Comparison of ENCODE assay signal across 27 cellular contexts in genomic region chr2:15678346-15678745, GRCh38.
"Had no signal": no experiment of that assay in that cellular context is flagged by ENCODE, and none has a peak within 500 bp of the region (broad histone marks: within the 10 kb centered on the region; RNA-seq: fewer than 3 reads in every experiment).

No MANE protein-coding gene starts in this region.

- H3K36me3 Mint-ChIP-seq: naive B cell; naive thymus-derived CD8-positive, alpha-beta T cell; natural killer cell treated with Interleukin-12 subunit alpha and Interleukin-12 subunit beta and Interleukin-15 and Interleukin-18, amount 100 ng/mL, for 72 hours; stimulated activated memory B cell treated with anti-CD40 and anti-IgM and Interleukin-4, amounts not matched to agents 10 μg/mL and 1 μg/mL and 100 μg/mL, for 72 hours had no signal

- H3K4me1 ChIP-seq: pancreas, prostate gland, right atrium auricular region, spleen, suprapubic skin, testis, tibial artery, upper lobe of right lung, uterus had no signal

- H3K36me3 ChIP-seq: neutrophil, pancreas, prostate gland, right atrium auricular region, spleen, suprapubic skin, tibial artery, transverse colon, upper lobe of right lung, uterus had no signal

- DNase-seq: naive B cell; naive thymus-derived CD8-positive, alpha-beta T cell; pancreas; retina; spleen; stimulated activated CD4-positive, alpha-beta T cell treated with anti-CD3 and anti-CD28 coated beads, Interleukin-12 subunit alpha, Interleukin-12 subunit beta, amount 100 ng/mL, for 4 hours; stimulated activated CD4-positive, alpha-beta T cell treated with anti-CD3 and anti-CD28 coated beads, Interleukin-1b, Interleukin-23, amount 100 ng/mL, for 48 hours; stimulated activated CD4-positive, alpha-beta T cell treated with anti-CD3 and anti-CD28 coated beads, Interleukin-4, amount 100 ng/mL, for 1 hour; stimulated activated CD4-positive, alpha-beta T cell treated with anti-CD3 and anti-CD28 coated beads, Interleukin-4, amount 100 ng/mL, for 4 hours; stimulated activated CD8-positive, alpha-beta memory T cell treated with anti-CD3 and anti-CD28 coated beads, Interleukin-4, amount 100 ng/mL, for 48 hours; stimulated activated naive CD4-positive, alpha-beta T cell; stimulated activated naive CD8-positive, alpha-beta T cell treated with anti-CD3 and anti-CD28 coated beads, Interleukin-15, amount 100 ng/mL, for 72 hours; stimulated activated naive CD8-positive, alpha-beta T cell treated with anti-CD3 and anti-CD28 coated beads, Interleukin-15, Interleukin-2, amounts not matched to agents 100 U/mL and 50 U/mL, for 24 hours; testis; tibial artery; transverse colon; upper lobe of right lung; uterus had no signal

- H3K9me3 ChIP-seq: neutrophil, pancreas, prostate gland, right atrium auricular region, suprapubic skin, testis, tibial artery, transverse colon, upper lobe of right lung, uterus had no signal

- H3K9me3 Mint-ChIP-seq: natural killer cell treated with Interleukin-12 subunit alpha and Interleukin-12 subunit beta and Interleukin-15 and Interleukin-18, amount 100 ng/mL, for 72 hours; neural crest cell had no signal

- H3K27ac ChIP-seq: neutrophil, prostate gland, right atrium auricular region, skin epidermis, spleen, suprapubic skin, testis, tibial artery, transverse colon, upper lobe of right lung, uterus had no signal

- H3K4me1 Mint-ChIP-seq: naive B cell; naive thymus-derived CD8-positive, alpha-beta T cell; stimulated activated memory B cell treated with anti-CD40 and anti-IgM and Interleukin-4, amounts not matched to agents 10 μg/mL and 1 μg/mL and 100 μg/mL, for 72 hours; stimulated activated naive CD8-positive, alpha-beta T cell treated with anti-CD3 and anti-CD28 coated beads, Interleukin-15, amount 100 ng/mL, for 72 hours had no signal

- H3K4me2 ChIP-seq: smooth muscle cell had no signal

- H3K27ac Mint-ChIP-seq: naive B cell; natural killer cell treated with Interleukin-12 subunit alpha and Interleukin-12 subunit beta and Interleukin-15 and Interleukin-18, amount 100 ng/mL, for 72 hours; stimulated activated memory B cell treated with anti-CD40 and anti-IgM and Interleukin-4, amounts not matched to agents 10 μg/mL and 1 μg/mL and 100 μg/mL, for 72 hours; stimulated activated naive CD8-positive, alpha-beta T cell treated with anti-CD3 and anti-CD28 coated beads, Interleukin-15, amount 100 ng/mL, for 72 hours had no signal

- H3K27me3 ChIP-seq: neutrophil, pancreas, right atrium auricular region, spleen, suprapubic skin, testis, tibial artery, transverse colon, upper lobe of right lung, uterus had no signal

- ATAC-seq: naive thymus-derived CD8-positive, alpha-beta T cell; natural killer cell treated with Interleukin-12 subunit alpha and Interleukin-12 subunit beta and Interleukin-15 and Interleukin-18, amount 100 ng/mL, for 72 hours; stimulated activated memory B cell treated with anti-CD40 and anti-IgM and Interleukin-4, amounts not matched to agents 10 μg/mL and 1 μg/mL and 100 μg/mL, for 72 hours; stimulated activated naive CD8-positive, alpha-beta T cell treated with anti-CD3 and anti-CD28 coated beads, Interleukin-15, amount 100 ng/mL, for 72 hours; stimulated activated naive CD8-positive, alpha-beta T cell treated with anti-CD3 and anti-CD28 coated beads, Interleukin-15, Interleukin-2, amounts not matched to agents 100 U/mL and 50 U/mL, for 24 hours; upper lobe of right lung had no signal

- H3K4me3 ChIP-seq: pancreas, prostate gland, right atrium auricular region, skin epidermis, smooth muscle cell, spleen, suprapubic skin, testis, tibial artery, transverse colon, upper lobe of right lung, uterus had no signal

- H3K4me3 Mint-ChIP-seq: naive B cell; naive thymus-derived CD8-positive, alpha-beta T cell; natural killer cell treated with Interleukin-12 subunit alpha and Interleukin-12 subunit beta and Interleukin-15 and Interleukin-18, amount 100 ng/mL, for 72 hours; stimulated activated memory B cell treated with anti-CD40 and anti-IgM and Interleukin-4, amounts not matched to agents 10 μg/mL and 1 μg/mL and 100 μg/mL, for 72 hours; stimulated activated naive CD8-positive, alpha-beta T cell treated with anti-CD3 and anti-CD28 coated beads, Interleukin-15, amount 100 ng/mL, for 72 hours had no signal
